ENCODE assay signal across 8 cellular contexts in the genomic region with DNA sequence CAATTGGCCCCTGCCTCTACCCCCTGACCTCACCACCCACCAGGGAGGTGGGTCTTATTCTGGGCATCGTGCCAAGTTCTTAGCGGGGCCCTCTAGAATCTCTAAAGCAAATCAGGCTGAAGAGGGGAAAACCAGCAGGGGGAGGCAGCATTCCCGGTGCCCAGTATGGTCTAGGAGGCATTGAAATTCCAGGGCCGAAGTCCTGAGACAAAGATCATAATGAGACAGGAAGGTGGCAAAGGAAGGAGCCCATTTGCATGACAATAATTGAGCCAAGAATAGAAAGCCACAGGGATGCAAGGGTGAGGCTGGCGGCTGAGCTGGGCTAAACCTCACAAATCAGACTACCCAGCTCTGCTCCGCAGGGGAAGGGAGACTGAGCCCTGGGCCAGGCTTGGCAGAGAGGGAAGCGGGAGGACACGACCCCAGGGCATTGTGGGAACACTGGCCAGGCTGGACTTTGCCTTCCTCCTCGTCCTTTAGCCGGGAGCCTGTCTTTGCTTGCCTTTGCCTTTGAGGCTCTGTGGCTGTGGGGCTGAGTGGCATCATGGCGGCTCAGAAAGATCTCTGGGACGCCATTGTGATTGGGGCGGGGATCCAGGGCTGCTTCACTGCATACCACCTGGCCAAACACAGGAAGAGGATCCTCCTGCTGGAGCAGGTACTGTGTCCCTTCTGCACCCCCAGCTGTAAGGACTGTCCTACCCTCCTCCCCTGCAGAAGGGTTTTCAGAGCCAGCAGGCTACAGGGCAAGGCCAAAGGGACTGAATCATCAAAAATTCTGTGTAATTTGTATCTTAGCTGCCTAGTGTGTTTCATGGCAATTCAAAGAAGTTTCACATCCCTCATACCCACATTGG. TPM values are rescaled to one million over a fixed set of nuclear protein-coding genes. Genes with fewer than 3 reads are reported as not detected.
DNase-seq lines count a peak whose midpoint lies in the region; ATAC-seq and TF ChIP-seq lines count a peak whose summit lies in the region.

A gene with protein sequence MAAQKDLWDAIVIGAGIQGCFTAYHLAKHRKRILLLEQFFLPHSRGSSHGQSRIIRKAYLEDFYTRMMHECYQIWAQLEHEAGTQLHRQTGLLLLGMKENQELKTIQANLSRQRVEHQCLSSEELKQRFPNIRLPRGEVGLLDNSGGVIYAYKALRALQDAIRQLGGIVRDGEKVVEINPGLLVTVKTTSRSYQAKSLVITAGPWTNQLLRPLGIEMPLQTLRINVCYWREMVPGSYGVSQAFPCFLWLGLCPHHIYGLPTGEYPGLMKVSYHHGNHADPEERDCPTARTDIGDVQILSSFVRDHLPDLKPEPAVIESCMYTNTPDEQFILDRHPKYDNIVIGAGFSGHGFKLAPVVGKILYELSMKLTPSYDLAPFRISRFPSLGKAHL (plus strand): TSS at position 463 of the 860 bp plus-strand sequence. CDS start 85 bp downstream, at position 548.

- CTCF ChIA-PET in GM10248 (lab: Yijun Ruan, JAX) = interaction anchor here (1.5 to 1.8 kb wide), 2 partner anchors 32 to 69 kb away, joined by 3 to 4 read pairs; no protein-coding TSS in a partner anchor
- CTCF ChIA-PET in Caco-2 (lab: Charles Lee) = no interaction called here
- CTCF ChIA-PET in PC-3 (lab: Charles Lee) = interaction anchor here (0.6 kb wide), 1 partner anchor 79 kb away, joined by 3 read pairs; no protein-coding TSS in a partner anchor

- WGBS in iPS DF 6.9 (ENCODE audit: insufficient coverage, insufficient read length) = no CpG with 5 or more reads among the region's 13 CpGs
- 59% methylated on average over 10 of the region's 13 CpGs for WGBS in prostate gland

- no peak within 1 kb of the TSS for H2AFZ ChIP-seq in PC-3 (ENCODE audit: low read length)

- H3K36me3 Mint-ChIP-seq in Caco-2 (ENCODE audit: insufficient read depth, unreplicated experiment) = no peaks in the 10 kb centered on the region

- POLR2A ChIA-PET in GM10248 (lab: Yijun Ruan, JAX) = no interaction called here
- POLR2A ChIA-PET in Caco-2 (lab: Charles Lee) = no interaction called here
- POLR2A ChIA-PET in PC-3 (lab: Charles Lee; ENCODE audit: unreplicated experiment) = no interaction called here

- no peak within 1 kb of the TSS for H3K4me3 Mint-ChIP-seq in Caco-2 (ENCODE audit: unreplicated experiment)

- no peak within 1 kb of the TSS for H3K9ac ChIP-seq in PC-3 (ENCODE audit: low read length)

- no peak for TF ChIP-seq CTCF in GM10248 (IDR thresholded peaks at IDR 0.05; ENCODE audit: control extremely low read depth, extremely low read depth, low read depth, missing control alignments)
- peak; percentile 33; the same call in 1 of the 2 replicates for TF ChIP-seq CTCF in WERI-Rb-1 (IDR thresholded peaks at IDR 0.05; ENCODE audit: low read depth, low read length)
- no peak for TF ChIP-seq CTCF in Caco-2 (IDR thresholded peaks at IDR 0.05; ENCODE audit: insufficient read depth in 1 of 2, low read depth in 1 of 2, low read length in 1 of 2, severe bottlenecking in 1 of 2, unreplicated experiment in 1 of 2)
- TF ChIP-seq CTCF in prostate gland (IDR thresholded peaks at IDR 0.05) = no peak
- TF ChIP-seq CTCF in PC-3 (conservative IDR thresholded peaks at IDR 0.05; ENCODE audit: low read depth, low read length) = no peak

- H3F3A ChIP-seq in PC-3 (ENCODE audit: low read length, unreplicated experiment) = no peaks in the 10 kb centered on the region

- intact Hi-C loops in Caco-2 (cut with micrococcal nuclease; ENCODE audit: unreplicated experiment) (loop anchor here (5.0 kb wide), 1 partner anchor 36 kb away; a partner anchor contains a TSS), prostate gland (cut with DNase I) (no loop called here), PC-3 (cut with micrococcal nuclease) (no loop called here)

- peaks cover 3% of the 10 kb centered on the region for H3K27me3 Mint-ChIP-seq in Caco-2 (ENCODE audit: insufficient read depth, unreplicated experiment)

- BruUV-seq in Caco-2 (replicated peaks; lab: Mats Ljungman, UMichigan) = no TSS peak
- BruUV-seq in PC-3 (replicated peaks; lab: Mats Ljungman, UMichigan) = no TSS peak

- H3K36me3 ChIP-seq in WERI-Rb-1 (no peaks in the 10 kb centered on the region), iPS DF 6.9 (ENCODE audit: control insufficient read depth, insufficient read depth, low read length) (0 out of 2 replicates have a peak, but pooled peaks cover 3% of the 10 kb centered on the region), Caco-2 (ENCODE audit: control insufficient read depth, insufficient read depth, low read length) (no peaks in the 10 kb centered on the region), prostate gland (no peaks in the 10 kb centered on the region), PC-3 (ENCODE audit: low read depth, low read length) (no peaks in the 10 kb centered on the region)

- H3K4me3 ChIP-seq in WERI-Rb-1 (ENCODE audit: low read depth, low read length) (no peak within 1 kb of the TSS), iPS DF 6.9 (ENCODE audit: low read length) (no peak within 1 kb of the TSS), Caco-2 (ENCODE audit: low read depth, low read length) (no peak within 1 kb of the TSS), prostate gland (no peak within 1 kb of the TSS), PC-3 (ENCODE audit: low read length) (no peak within 1 kb of the TSS)

- H3K9me2 ChIP-seq in PC-3 (replicated peaks; ENCODE audit: low read length) = no peaks in the 10 kb centered on the region

- H3K27ac Mint-ChIP-seq in Caco-2 (ENCODE audit: unreplicated experiment) = no peak within 1 kb of the TSS

- peak; percentile 26 for ATAC-seq in stimulated activated naive CD8-positive, alpha-beta T cell treated with anti-CD3 and anti-CD28 coated beads, Interleukin-15, Interleukin-2, amounts not matched to agents 100 U/mL and 50 U/mL, for 24 hours
- ATAC-seq in PC-3 = no peak

- peaks cover 17% of the 10 kb centered on the region for H3K4me1 Mint-ChIP-seq in Caco-2 (ENCODE audit: low read depth, unreplicated experiment)

- no peaks in the 10 kb centered on the region for H3K79me2 ChIP-seq in PC-3 (ENCODE audit: low read length)

- H4K20me1 ChIP-seq in PC-3 (ENCODE audit: low read length) = no peaks in the 10 kb centered on the region

- peak; percentile 39 for DNase-seq in GM10248 (ENCODE audit: extremely low spot score)
- DNase-seq in NCI-H187 (lab: John Stamatoyannopoulos, UW) = peak; percentile 73 to 84
- peak; percentile 71 for DNase-seq in WERI-Rb-1
- DNase-seq in iPS DF 6.9 (ENCODE audit: low read depth, low spot score) = peak; percentile 97
- DNase-seq in stimulated activated naive CD8-positive, alpha-beta T cell treated with anti-CD3 and anti-CD28 coated beads, Interleukin-15, Interleukin-2, amounts not matched to agents 100 U/mL and 50 U/mL, for 24 hours = peak; percentile 12
- DNase-seq in Caco-2 = no peak
- no peak for DNase-seq in prostate gland (ENCODE audit: low spot score)
- no peak for DNase-seq in PC-3

- no peaks in the 10 kb centered on the region for H3K27me3 ChIP-seq in WERI-Rb-1 (ENCODE audit: insufficient read depth, low read depth, severe bottlenecking)
- H3K27me3 ChIP-seq in iPS DF 6.9 (ENCODE audit: control insufficient read depth, insufficient read depth, low read length) = no peaks in the 10 kb centered on the region
- H3K27me3 ChIP-seq in Caco-2 (replicated peaks; ENCODE audit: control insufficient read depth, insufficient read depth, low read length) = no peaks in the 10 kb centered on the region
- H3K27me3 ChIP-seq in prostate gland (replicated peaks; ENCODE audit: insufficient read depth) = no peaks in the 10 kb centered on the region
- peaks cover 26% of the 10 kb centered on the region for H3K27me3 ChIP-seq in PC-3 (ENCODE audit: low read length)

- peaks cover 10% of the 10 kb centered on the region for H3K4me1 ChIP-seq in iPS DF 6.9 (ENCODE audit: control insufficient read depth, insufficient read depth, low read length)
- no peaks in the 10 kb centered on the region for H3K4me1 ChIP-seq in Caco-2
- no peaks in the 10 kb centered on the region for H3K4me1 ChIP-seq in prostate gland (replicated peaks)
- H3K4me1 ChIP-seq in PC-3 (ENCODE audit: insufficient read depth, low read length) = no peaks in the 10 kb centered on the region

- TF ChIP-seq POLR2A in prostate gland (IDR thresholded peaks at IDR 0.05) = no peak

- H3K9me3 Mint-ChIP-seq in Caco-2 (ENCODE audit: unreplicated experiment) = no peaks in the 10 kb centered on the region

- H3K27ac ChIP-seq in WERI-Rb-1 (no peak within 1 kb of the TSS; the same call in 1 of the 2 replicates), iPS DF 6.9 (ENCODE audit: low read length) (peak within 1 kb of the TSS; percentile 41), prostate gland (no peak within 1 kb of the TSS), PC-3 (ENCODE audit: low read length) (no peak within 1 kb of the TSS)

- H3K4me2 ChIP-seq in PC-3 (ENCODE audit: low read length) = no peak within 1 kb of the TSS

- no peaks in the 10 kb centered on the region for H3K9me3 ChIP-seq in WERI-Rb-1 (ENCODE audit: severe bottlenecking)
- no peaks in the 10 kb centered on the region for H3K9me3 ChIP-seq in iPS DF 6.9 (ENCODE audit: control insufficient read depth, insufficient read depth, low read length)
- H3K9me3 ChIP-seq in Caco-2 = no peaks in the 10 kb centered on the region
- H3K9me3 ChIP-seq in prostate gland = no peaks in the 10 kb centered on the region
- H3K9me3 ChIP-seq in PC-3 (ENCODE audit: low read length) = no peaks in the 10 kb centered on the region

RNA-seq across cellular contexts. Expression of the gene that starts here (rescaled TPM):
- total RNA-seq in Caco-2 (2022) = 2.1 and 2.2 TPM in 2 replicates
- 1 to 10 TPM; 3.1 to 6.2 TPM for total RNA-seq in prostate gland
- 0.87 and 1.5 TPM in 2 replicates for total RNA-seq in PC-3 (2014; rRNA removed)

Comparison
In these comparisons a context has a peak if more than half of its experiments do, and no peak if none do; other contexts are left out.
1. DNase-seq: peak in GM10248 (single experiment), NCI-H187 (2 of 2), WERI-Rb-1 (single experiment), iPS DF 6.9 (single experiment) and stimulated activated naive CD8-positive, alpha-beta T cell treated with anti-CD3 and anti-CD28 coated beads, Interleukin-15, Interleukin-2, amounts not matched to agents 100 U/mL and 50 U/mL, for 24 hours (single experiment); none in Caco-2 (0 of 2), prostate gland (single experiment) and PC-3 (single experiment).